ENCODE assay signal across 1 cellular context in the genomic region with DNA sequence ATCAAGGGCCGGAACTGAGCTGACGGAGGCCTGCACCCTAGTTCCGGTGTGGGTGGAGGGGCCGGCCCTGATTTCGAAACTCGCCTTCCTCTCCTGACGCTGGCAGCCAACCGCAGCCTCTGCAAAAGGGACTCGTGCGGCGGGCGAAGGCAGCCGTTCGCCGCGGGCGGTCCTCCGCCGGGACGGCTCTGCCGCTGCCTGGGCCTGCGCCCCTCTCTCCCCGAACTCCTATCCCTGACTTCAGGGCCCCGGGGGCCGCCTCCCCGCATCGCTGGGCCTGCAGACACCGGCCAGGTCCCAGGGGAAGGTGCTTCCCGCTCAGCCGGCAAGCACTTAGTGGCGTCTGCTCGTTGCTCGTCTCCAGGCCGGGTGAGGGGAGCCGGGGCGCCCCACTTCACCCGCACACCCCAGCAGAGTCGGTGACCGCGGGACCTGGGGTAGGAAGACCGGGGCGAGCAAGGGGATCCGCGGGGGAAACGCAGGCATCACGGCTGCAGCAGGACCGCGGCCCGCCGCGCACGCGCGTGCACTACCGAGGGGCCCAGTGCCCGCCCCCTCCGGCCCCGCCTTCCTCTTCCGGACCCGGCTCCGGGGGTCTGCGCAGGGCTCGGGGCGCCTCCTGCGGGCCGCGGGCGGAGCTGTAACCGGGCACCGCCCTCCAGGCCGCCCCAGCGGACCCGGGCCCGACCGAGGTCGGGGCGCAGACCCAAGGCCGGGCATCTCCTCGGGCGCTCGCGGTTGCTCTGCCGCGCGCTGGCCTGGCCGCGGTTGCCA.
TF ChIP-seq lines count a peak whose summit lies in the region.

No MANE protein-coding gene starts in this region.

TF ChIP-seq in WTC11, 78 proteins besides CTCF, POLR2A, EP300 and RAD21 (continued from another document and continues in another):
- TF ChIP-seq, protein P1, sequence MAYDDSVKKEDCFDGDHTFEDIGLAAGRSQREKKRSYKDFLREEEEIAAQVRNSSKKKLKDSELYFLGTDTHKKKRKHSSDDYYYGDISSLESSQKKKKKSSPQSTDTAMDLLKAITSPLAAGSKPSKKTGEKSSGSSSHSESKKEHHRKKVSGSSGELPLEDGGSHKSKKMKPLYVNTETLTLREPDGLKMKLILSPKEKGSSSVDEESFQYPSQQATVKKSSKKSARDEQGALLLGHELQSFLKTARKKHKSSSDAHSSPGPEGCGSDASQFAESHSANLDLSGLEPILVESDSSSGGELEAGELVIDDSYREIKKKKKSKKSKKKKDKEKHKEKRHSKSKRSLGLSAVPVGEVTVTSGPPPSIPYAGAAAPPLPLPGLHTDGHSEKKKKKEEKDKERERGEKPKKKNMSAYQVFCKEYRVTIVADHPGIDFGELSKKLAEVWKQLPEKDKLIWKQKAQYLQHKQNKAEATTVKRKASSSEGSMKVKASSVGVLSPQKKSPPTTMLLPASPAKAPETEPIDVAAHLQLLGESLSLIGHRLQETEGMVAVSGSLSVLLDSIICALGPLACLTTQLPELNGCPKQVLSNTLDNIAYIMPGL (CRISPR knock-in tag; IDR thresholded peaks at IDR 0.05) = peak; percentile 89
- TF ChIP-seq, protein P2, sequence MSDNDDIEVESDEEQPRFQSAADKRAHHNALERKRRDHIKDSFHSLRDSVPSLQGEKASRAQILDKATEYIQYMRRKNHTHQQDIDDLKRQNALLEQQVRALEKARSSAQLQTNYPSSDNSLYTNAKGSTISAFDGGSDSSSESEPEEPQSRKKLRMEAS (CRISPR knock-in tag; IDR thresholded peaks at IDR 0.05) = peak; percentile 88
- TF ChIP-seq, protein P3, sequence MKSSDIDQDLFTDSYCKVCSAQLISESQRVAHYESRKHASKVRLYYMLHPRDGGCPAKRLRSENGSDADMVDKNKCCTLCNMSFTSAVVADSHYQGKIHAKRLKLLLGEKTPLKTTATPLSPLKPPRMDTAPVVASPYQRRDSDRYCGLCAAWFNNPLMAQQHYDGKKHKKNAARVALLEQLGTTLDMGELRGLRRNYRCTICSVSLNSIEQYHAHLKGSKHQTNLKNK (CRISPR knock-in tag; IDR thresholded peaks at IDR 0.05) = no peak
- TF ChIP-seq, protein P4, sequence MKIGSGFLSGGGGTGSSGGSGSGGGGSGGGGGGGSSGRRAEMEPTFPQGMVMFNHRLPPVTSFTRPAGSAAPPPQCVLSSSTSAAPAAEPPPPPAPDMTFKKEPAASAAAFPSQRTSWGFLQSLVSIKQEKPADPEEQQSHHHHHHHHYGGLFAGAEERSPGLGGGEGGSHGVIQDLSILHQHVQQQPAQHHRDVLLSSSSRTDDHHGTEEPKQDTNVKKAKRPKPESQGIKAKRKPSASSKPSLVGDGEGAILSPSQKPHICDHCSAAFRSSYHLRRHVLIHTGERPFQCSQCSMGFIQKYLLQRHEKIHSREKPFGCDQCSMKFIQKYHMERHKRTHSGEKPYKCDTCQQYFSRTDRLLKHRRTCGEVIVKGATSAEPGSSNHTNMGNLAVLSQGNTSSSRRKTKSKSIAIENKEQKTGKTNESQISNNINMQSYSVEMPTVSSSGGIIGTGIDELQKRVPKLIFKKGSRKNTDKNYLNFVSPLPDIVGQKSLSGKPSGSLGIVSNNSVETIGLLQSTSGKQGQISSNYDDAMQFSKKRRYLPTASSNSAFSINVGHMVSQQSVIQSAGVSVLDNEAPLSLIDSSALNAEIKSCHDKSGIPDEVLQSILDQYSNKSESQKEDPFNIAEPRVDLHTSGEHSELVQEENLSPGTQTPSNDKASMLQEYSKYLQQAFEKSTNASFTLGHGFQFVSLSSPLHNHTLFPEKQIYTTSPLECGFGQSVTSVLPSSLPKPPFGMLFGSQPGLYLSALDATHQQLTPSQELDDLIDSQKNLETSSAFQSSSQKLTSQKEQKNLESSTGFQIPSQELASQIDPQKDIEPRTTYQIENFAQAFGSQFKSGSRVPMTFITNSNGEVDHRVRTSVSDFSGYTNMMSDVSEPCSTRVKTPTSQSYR (CRISPR knock-in tag; IDR thresholded peaks at IDR 0.05) = no peak
- TF ChIP-seq TEAD1 (CRISPR knock-in tag; IDR thresholded peaks at IDR 0.05) (no peak), ZNF416 (CRISPR knock-in tag; IDR thresholded peaks at IDR 0.05) (no peak; the same call in 1 of the 2 replicates), IRF2 (CRISPR knock-in tag; IDR thresholded peaks at IDR 0.05; ENCODE audit: borderline replicate concordance, low read depth) (no peak), SP1 (CRISPR knock-in tag; conservative IDR thresholded peaks at IDR 0.05) (peak; percentile 86), ZNF232 (CRISPR knock-in tag; IDR thresholded peaks at IDR 0.05) (no peak), ELF4 (CRISPR knock-in tag; IDR thresholded peaks at IDR 0.05; ENCODE audit: low read depth) (no peak), NR1H2 (CRISPR knock-in tag; IDR thresholded peaks at IDR 0.05) (no peak), RORB (CRISPR knock-in tag; IDR thresholded peaks at IDR 0.05) (no peak), ETV6 (CRISPR knock-in tag; IDR thresholded peaks at IDR 0.05) (no peak; the same call in 1 of the 2 replicates), GRHL2 (CRISPR knock-in tag; IDR thresholded peaks at IDR 0.05; ENCODE audit: insufficient replicate concordance, severe bottlenecking) (no peak), ZNF138 (CRISPR knock-in tag; conservative IDR thresholded peaks at IDR 0.05) (peak; percentile 80; the same call in 1 of the 2 replicates), ZNF121 (CRISPR knock-in tag; IDR thresholded peaks at IDR 0.05) (no peak), NFYB (CRISPR knock-in tag; conservative IDR thresholded peaks at IDR 0.05; ENCODE audit: low read depth) (no peak), FOXK1 (CRISPR knock-in tag; IDR thresholded peaks at IDR 0.05) (peak; percentile 43; the same call in 1 of the 2 replicates), JAZF1 (CRISPR knock-in tag; IDR thresholded peaks at IDR 0.05) (no peak)
- TF ChIP-seq, protein P5, sequence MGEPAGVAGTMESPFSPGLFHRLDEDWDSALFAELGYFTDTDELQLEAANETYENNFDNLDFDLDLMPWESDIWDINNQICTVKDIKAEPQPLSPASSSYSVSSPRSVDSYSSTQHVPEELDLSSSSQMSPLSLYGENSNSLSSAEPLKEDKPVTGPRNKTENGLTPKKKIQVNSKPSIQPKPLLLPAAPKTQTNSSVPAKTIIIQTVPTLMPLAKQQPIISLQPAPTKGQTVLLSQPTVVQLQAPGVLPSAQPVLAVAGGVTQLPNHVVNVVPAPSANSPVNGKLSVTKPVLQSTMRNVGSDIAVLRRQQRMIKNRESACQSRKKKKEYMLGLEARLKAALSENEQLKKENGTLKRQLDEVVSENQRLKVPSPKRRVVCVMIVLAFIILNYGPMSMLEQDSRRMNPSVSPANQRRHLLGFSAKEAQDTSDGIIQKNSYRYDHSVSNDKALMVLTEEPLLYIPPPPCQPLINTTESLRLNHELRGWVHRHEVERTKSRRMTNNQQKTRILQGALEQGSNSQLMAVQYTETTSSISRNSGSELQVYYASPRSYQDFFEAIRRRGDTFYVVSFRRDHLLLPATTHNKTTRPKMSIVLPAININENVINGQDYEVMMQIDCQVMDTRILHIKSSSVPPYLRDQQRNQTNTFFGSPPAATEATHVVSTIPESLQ (CRISPR knock-in tag; IDR thresholded peaks at IDR 0.05) = no peak
- TF ChIP-seq, protein P6, sequence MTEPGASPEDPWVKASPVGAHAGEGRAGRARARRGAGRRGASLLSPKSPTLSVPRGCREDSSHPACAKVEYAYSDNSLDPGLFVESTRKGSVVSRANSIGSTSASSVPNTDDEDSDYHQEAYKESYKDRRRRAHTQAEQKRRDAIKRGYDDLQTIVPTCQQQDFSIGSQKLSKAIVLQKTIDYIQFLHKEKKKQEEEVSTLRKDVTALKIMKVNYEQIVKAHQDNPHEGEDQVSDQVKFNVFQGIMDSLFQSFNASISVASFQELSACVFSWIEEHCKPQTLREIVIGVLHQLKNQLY (CRISPR knock-in tag; IDR thresholded peaks at IDR 0.05) = no peak
- TF ChIP-seq, protein P7, sequence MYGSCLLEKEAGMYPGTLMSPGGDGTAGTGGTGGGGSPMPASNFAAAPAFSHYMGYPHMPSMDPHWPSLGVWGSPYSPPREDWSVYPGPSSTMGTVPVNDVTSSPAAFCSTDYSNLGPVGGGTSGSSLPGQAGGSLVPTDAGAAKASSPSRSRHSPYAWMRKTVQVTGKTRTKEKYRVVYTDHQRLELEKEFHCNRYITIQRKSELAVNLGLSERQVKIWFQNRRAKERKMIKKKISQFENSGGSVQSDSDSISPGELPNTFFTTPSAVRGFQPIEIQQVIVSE (CRISPR knock-in tag; IDR thresholded peaks at IDR 0.05; ENCODE audit: borderline replicate concordance) = no peak
- TF ChIP-seq, protein P8, sequence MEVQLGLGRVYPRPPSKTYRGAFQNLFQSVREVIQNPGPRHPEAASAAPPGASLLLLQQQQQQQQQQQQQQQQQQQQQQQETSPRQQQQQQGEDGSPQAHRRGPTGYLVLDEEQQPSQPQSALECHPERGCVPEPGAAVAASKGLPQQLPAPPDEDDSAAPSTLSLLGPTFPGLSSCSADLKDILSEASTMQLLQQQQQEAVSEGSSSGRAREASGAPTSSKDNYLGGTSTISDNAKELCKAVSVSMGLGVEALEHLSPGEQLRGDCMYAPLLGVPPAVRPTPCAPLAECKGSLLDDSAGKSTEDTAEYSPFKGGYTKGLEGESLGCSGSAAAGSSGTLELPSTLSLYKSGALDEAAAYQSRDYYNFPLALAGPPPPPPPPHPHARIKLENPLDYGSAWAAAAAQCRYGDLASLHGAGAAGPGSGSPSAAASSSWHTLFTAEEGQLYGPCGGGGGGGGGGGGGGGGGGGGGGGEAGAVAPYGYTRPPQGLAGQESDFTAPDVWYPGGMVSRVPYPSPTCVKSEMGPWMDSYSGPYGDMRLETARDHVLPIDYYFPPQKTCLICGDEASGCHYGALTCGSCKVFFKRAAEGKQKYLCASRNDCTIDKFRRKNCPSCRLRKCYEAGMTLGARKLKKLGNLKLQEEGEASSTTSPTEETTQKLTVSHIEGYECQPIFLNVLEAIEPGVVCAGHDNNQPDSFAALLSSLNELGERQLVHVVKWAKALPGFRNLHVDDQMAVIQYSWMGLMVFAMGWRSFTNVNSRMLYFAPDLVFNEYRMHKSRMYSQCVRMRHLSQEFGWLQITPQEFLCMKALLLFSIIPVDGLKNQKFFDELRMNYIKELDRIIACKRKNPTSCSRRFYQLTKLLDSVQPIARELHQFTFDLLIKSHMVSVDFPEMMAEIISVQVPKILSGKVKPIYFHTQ (CRISPR knock-in tag; IDR thresholded peaks at IDR 0.05) = no peak
- TF ChIP-seq, protein P9, sequence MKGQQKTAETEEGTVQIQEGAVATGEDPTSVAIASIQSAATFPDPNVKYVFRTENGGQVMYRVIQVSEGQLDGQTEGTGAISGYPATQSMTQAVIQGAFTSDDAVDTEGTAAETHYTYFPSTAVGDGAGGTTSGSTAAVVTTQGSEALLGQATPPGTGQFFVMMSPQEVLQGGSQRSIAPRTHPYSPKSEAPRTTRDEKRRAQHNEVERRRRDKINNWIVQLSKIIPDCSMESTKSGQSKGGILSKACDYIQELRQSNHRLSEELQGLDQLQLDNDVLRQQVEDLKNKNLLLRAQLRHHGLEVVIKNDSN (CRISPR knock-in tag; IDR thresholded peaks at IDR 0.05) = peak; percentile 41; the same call in 1 of the 2 replicates
- TF ChIP-seq, protein P10, sequence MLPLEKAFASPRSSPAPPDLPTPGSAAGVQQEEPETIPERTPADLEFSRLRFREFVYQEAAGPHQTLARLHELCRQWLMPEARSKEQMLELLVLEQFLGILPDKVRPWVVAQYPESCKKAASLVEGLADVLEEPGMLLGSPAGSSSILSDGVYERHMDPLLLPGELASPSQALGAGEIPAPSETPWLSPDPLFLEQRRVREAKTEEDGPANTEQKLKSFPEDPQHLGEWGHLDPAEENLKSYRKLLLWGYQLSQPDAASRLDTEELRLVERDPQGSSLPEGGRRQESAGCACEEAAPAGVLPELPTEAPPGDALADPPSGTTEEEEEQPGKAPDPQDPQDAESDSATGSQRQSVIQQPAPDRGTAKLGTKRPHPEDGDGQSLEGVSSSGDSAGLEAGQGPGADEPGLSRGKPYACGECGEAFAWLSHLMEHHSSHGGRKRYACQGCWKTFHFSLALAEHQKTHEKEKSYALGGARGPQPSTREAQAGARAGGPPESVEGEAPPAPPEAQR (CRISPR knock-in tag; IDR thresholded peaks at IDR 0.05) = no peak
- TF ChIP-seq, protein P11, sequence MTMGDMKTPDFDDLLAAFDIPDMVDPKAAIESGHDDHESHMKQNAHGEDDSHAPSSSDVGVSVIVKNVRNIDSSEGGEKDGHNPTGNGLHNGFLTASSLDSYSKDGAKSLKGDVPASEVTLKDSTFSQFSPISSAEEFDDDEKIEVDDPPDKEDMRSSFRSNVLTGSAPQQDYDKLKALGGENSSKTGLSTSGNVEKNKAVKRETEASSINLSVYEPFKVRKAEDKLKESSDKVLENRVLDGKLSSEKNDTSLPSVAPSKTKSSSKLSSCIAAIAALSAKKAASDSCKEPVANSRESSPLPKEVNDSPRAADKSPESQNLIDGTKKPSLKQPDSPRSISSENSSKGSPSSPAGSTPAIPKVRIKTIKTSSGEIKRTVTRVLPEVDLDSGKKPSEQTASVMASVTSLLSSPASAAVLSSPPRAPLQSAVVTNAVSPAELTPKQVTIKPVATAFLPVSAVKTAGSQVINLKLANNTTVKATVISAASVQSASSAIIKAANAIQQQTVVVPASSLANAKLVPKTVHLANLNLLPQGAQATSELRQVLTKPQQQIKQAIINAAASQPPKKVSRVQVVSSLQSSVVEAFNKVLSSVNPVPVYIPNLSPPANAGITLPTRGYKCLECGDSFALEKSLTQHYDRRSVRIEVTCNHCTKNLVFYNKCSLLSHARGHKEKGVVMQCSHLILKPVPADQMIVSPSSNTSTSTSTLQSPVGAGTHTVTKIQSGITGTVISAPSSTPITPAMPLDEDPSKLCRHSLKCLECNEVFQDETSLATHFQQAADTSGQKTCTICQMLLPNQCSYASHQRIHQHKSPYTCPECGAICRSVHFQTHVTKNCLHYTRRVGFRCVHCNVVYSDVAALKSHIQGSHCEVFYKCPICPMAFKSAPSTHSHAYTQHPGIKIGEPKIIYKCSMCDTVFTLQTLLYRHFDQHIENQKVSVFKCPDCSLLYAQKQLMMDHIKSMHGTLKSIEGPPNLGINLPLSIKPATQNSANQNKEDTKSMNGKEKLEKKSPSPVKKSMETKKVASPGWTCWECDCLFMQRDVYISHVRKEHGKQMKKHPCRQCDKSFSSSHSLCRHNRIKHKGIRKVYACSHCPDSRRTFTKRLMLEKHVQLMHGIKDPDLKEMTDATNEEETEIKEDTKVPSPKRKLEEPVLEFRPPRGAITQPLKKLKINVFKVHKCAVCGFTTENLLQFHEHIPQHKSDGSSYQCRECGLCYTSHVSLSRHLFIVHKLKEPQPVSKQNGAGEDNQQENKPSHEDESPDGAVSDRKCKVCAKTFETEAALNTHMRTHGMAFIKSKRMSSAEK (CRISPR knock-in tag; IDR thresholded peaks at IDR 0.05; ENCODE audit: borderline replicate concordance) = no peak
- TF ChIP-seq, protein P12, sequence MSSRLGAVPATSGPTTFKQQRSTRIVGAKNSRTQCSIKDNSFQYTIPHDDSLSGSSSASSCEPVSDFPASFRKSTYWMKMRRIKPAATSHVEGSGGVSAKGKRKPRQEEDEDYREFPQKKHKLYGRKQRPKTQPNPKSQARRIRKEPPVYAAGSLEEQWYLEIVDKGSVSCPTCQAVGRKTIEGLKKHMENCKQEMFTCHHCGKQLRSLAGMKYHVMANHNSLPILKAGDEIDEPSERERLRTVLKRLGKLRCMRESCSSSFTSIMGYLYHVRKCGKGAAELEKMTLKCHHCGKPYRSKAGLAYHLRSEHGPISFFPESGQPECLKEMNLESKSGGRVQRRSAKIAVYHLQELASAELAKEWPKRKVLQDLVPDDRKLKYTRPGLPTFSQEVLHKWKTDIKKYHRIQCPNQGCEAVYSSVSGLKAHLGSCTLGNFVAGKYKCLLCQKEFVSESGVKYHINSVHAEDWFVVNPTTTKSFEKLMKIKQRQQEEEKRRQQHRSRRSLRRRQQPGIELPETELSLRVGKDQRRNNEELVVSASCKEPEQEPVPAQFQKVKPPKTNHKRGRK (CRISPR knock-in tag; IDR thresholded peaks at IDR 0.05; ENCODE audit: borderline replicate concordance) = no peak
- TF ChIP-seq, protein P13, sequence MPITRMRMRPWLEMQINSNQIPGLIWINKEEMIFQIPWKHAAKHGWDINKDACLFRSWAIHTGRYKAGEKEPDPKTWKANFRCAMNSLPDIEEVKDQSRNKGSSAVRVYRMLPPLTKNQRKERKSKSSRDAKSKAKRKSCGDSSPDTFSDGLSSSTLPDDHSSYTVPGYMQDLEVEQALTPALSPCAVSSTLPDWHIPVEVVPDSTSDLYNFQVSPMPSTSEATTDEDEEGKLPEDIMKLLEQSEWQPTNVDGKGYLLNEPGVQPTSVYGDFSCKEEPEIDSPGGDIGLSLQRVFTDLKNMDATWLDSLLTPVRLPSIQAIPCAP (CRISPR knock-in tag; IDR thresholded peaks at IDR 0.05) = no peak
